16 cellular contexts compared by ENCODE assay signal in the genomic region with DNA sequence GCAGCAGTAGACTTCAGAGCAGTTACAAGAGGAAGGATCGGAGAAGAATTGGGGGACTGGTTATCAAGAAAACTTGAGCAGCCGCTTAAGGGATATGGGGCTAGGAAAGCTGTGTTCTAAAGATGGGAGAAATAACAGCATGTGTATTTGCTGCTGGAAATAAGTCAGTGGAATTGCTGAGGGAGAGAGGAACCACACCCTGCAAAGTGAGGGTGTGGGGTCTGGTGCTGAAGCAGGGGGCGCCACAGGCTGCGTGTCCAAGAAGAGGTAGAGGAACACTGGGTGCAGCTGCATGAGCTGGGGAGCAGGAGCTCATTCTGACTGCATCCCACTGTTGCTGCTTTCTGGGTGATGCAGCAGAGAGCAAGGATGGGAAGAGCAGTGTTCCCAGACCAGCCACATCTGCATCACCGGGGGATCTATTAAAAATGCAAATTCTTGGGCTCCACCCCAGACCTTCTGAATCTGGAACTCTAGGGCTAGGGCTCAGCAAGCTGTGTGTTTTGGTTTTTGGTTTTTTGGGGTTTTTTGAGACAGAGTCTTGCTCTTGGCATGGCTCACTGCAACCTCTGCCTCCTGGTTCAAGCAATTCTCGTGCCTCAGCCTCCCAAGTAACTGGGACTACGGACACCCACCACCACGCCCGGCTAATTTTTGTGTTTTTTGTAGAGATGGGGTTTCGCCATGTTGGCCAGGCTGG.
A peak's percentile ranks its signal among the peaks of the same experiment; 100 is the strongest.
DNase-seq lines count a peak whose midpoint lies in the region; ATAC-seq and TF ChIP-seq lines count a peak whose summit lies in the region.
"Had no signal": no experiment of that assay in that cellular context is flagged by ENCODE, and none has a peak within 500 bp of the region (broad histone marks: within the 10 kb centered on the region; RNA-seq: fewer than 3 reads in every experiment).

No MANE protein-coding gene starts in this region.

- no peak overlapping the region for H3K27ac ChIP-seq in CD8-positive, alpha-beta T cell (ENCODE audit: low read depth, low read length)
- H3K27ac ChIP-seq: BLaER1 treated with 17β-estradiol and CSF1 and Interleukin-3, amounts not matched to agents 10 nM and 100 nM had no signal

- H3K9me3 ChIP-seq in CD8-positive, alpha-beta T cell (ENCODE audit: low read length) = no peaks in the 10 kb centered on the region
- H3K9me3 ChIP-seq: BLaER1 treated with 17β-estradiol and CSF1 and Interleukin-3, amounts not matched to agents 10 nM and 100 nM; Caco-2; HAP-1 had no signal

- no peaks in the 10 kb centered on the region for H3K4me1 Mint-ChIP-seq in CD8-positive, alpha-beta T cell (ENCODE audit: low read depth)
- no peaks in the 10 kb centered on the region for H3K4me1 Mint-ChIP-seq in activated CD4-positive, alpha-beta memory T cell treated with anti-CD3 and anti-CD28 coated beads for 36 hours (ENCODE audit: low read depth)
- peaks cover 4% of the 10 kb centered on the region for H3K4me1 Mint-ChIP-seq in memory B cell

- no peaks in the 10 kb centered on the region for H3K36me3 ChIP-seq in CD8-positive, alpha-beta T cell (ENCODE audit: insufficient read depth, low read length)

- H3K4me1 ChIP-seq in CD8-positive, alpha-beta T cell (ENCODE audit: insufficient read depth, low read length) = no peaks in the 10 kb centered on the region
- H3K4me1 ChIP-seq: BLaER1 treated with 17β-estradiol and CSF1 and Interleukin-3, amounts not matched to agents 10 nM and 100 nM; Caco-2; HAP-1 had no signal

- peak overlapping the region; percentile 16 for H3K27ac Mint-ChIP-seq in CD8-positive, alpha-beta T cell
- peak overlapping the region; percentile 2 for H3K27ac Mint-ChIP-seq in activated CD4-positive, alpha-beta memory T cell treated with anti-CD3 and anti-CD28 coated beads for 36 hours
- peak overlapping the region; percentile 5 for H3K27ac Mint-ChIP-seq in memory B cell

- no peaks in the 10 kb centered on the region for H3K27me3 Mint-ChIP-seq in CD8-positive, alpha-beta T cell (ENCODE audit: low read depth)
- H3K27me3 Mint-ChIP-seq in activated CD4-positive, alpha-beta memory T cell treated with anti-CD3 and anti-CD28 coated beads for 36 hours = no peaks in the 10 kb centered on the region
- H3K27me3 Mint-ChIP-seq in memory B cell = no peaks in the 10 kb centered on the region
- H3K27me3 Mint-ChIP-seq: IgD-negative memory B cell had no signal

- TF ChIP-seq CTCF in CD8-positive, alpha-beta T cell (IDR thresholded peaks at IDR 0.05) = no peak
- TF ChIP-seq CTCF in GM12873 (IDR thresholded peaks at IDR 0.05; ENCODE audit: insufficient read depth, low read depth, low read length, missing control alignments) = peak; percentile 15

- POLR2A ChIA-PET in CD8-positive, alpha-beta T cell (lab: Charles Lee) = no interaction called here
- POLR2A ChIA-PET in activated CD4-positive, alpha-beta memory T cell treated with anti-CD3 and anti-CD28 coated beads for 36 hours (lab: Charles Lee) = no interaction called here

- H3K4me3 ChIP-seq in CD8-positive, alpha-beta T cell (ENCODE audit: low read depth, low read length) = no peak overlapping the region
- H3K4me3 ChIP-seq: BLaER1 treated with 17β-estradiol and CSF1 and Interleukin-3, amounts not matched to agents 10 nM and 100 nM; HAP-1 had no signal

- CTCF ChIA-PET in CD8-positive, alpha-beta T cell (lab: Charles Lee) = interaction anchor here (1.2 kb wide), 1 partner anchor 9 kb away, joined by 5 read pairs; no protein-coding TSS in a partner anchor
- CTCF ChIA-PET in activated CD4-positive, alpha-beta memory T cell treated with anti-CD3 and anti-CD28 coated beads for 36 hours (lab: Charles Lee) = interaction anchor here (2.7 kb wide), 1 partner anchor 10 kb away, joined by 16 read pairs; no protein-coding TSS in a partner anchor

- H3K36me3 Mint-ChIP-seq in CD8-positive, alpha-beta T cell = peaks cover 38% of the 10 kb centered on the region
- peaks cover 20% of the 10 kb centered on the region for H3K36me3 Mint-ChIP-seq in activated CD4-positive, alpha-beta memory T cell treated with anti-CD3 and anti-CD28 coated beads for 36 hours
- peaks cover 27% of the 10 kb centered on the region for H3K36me3 Mint-ChIP-seq in memory B cell

- ATAC-seq in CD8-positive, alpha-beta T cell = no peak
- ATAC-seq in memory B cell (ENCODE audit: low read depth) (no peak), GM21526 (IDR thresholded peaks at IDR 0.05; ENCODE audit: low FRiP score, unreplicated experiment) (no peak), GM21576 (IDR thresholded peaks at IDR 0.05; ENCODE audit: unreplicated experiment) (no peak)

- no peak overlapping the region for H3K4me3 Mint-ChIP-seq in CD8-positive, alpha-beta T cell
- no peak overlapping the region for H3K4me3 Mint-ChIP-seq in activated CD4-positive, alpha-beta memory T cell treated with anti-CD3 and anti-CD28 coated beads for 36 hours
- H3K4me3 Mint-ChIP-seq in memory B cell = no peak overlapping the region
- H3K4me3 Mint-ChIP-seq: IgD-negative memory B cell had no signal

- no peak for DNase-seq in CD8-positive, alpha-beta T cell
- DNase-seq in activated CD4-positive, alpha-beta memory T cell treated with anti-CD3 and anti-CD28 coated beads for 36 hours = no peak
- DNase-seq in memory B cell (ENCODE audit: low spot score in 2 of 2) = no peak
- DNase-seq in effector CD8-positive, alpha-beta T cell (lab: John Stamatoyannopoulos, UW) = no peak
- DNase-seq: Caco-2, MV-4-11, NCI-H1436 treated with DMSO at 0.1 percent for 48 hours, NCI-H2227 treated with DMSO at 0.1 percent for 48 hours, NCI-H526, SW 1271 had no signal

- H3K9me3 Mint-ChIP-seq in CD8-positive, alpha-beta T cell = no peaks in the 10 kb centered on the region
- no peaks in the 10 kb centered on the region for H3K9me3 Mint-ChIP-seq in activated CD4-positive, alpha-beta memory T cell treated with anti-CD3 and anti-CD28 coated beads for 36 hours
- peaks cover 3% of the 10 kb centered on the region for H3K9me3 Mint-ChIP-seq in memory B cell
- H3K9me3 Mint-ChIP-seq: IgD-negative memory B cell had no signal

- intact Hi-C loops in CD8-positive, alpha-beta T cell (cut with DNase I, micrococcal nuclease) = no loop called here
- intact Hi-C loops in activated CD4-positive, alpha-beta memory T cell treated with anti-CD3 and anti-CD28 coated beads for 36 hours (cut with micrococcal nuclease) = loop anchor here (10.0 kb wide), 1 partner anchor 285 kb away; no protein-coding TSS in a partner anchor

- no peaks in the 10 kb centered on the region for H3K27me3 ChIP-seq in CD8-positive, alpha-beta T cell (ENCODE audit: insufficient read depth, low read length)
- H3K27me3 ChIP-seq: BLaER1 treated with 17β-estradiol and CSF1 and Interleukin-3, amounts not matched to agents 10 nM and 100 nM had no signal
